1 cellular context compared by ENCODE assay signal in the genomic region with DNA sequence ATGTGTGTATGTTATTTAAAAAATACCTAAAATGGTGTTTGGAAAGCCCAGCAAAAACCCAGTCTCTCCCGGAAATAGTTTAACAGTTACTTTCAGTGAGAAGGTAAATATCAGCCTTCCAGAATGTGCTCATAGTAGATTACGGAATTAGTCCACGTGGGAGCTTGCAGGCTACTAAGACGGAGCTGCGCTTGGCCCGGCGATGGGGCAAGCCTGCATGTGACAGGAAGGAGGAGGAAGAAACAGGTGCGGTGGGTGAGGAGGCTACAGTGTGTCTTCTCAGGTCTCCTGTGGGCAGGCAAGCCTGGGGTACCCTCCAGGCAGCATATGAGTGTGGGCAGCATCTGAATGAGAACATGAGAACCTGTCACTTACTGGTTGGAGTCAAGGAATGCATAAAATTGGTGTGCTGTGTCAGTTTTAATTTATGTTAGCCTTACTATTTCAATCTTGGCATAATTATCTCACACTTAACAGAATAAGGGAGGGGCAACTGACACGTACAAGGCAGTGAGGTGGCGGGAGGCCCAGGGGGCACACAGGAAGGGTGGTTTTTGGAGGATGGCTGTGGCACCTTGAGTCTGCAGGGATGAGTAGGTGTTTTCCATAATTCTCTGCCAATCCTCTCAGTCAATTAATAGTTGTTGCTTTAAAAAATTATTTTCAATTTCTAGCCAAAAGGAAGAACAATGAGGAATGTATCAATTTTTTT.
TF ChIP-seq lines count a peak whose summit lies in the region.

No MANE protein-coding gene starts in this region.

TF ChIP-seq in IMR-90, 13 proteins besides CTCF, POLR2A, EP300 and RAD21 (continued from another document):
- TF ChIP-seq, protein P1, sequence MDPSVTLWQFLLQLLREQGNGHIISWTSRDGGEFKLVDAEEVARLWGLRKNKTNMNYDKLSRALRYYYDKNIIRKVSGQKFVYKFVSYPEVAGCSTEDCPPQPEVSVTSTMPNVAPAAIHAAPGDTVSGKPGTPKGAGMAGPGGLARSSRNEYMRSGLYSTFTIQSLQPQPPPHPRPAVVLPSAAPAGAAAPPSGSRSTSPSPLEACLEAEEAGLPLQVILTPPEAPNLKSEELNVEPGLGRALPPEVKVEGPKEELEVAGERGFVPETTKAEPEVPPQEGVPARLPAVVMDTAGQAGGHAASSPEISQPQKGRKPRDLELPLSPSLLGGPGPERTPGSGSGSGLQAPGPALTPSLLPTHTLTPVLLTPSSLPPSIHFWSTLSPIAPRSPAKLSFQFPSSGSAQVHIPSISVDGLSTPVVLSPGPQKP (IDR thresholded peaks at IDR 0.05; ENCODE audit: borderline replicate concordance, low read depth, low read length), result no peak
- TF ChIP-seq BHLHE40 (IDR thresholded peaks at IDR 0.05; ENCODE audit: low read depth, low read length) (no peak), NFE2L2 (IDR thresholded peaks at IDR 0.05; ENCODE audit: low read depth, low read length) (no peak), CHD1 (IDR thresholded peaks at IDR 0.05; ENCODE audit: low read depth, low read length) (no peak), FOS (IDR thresholded peaks at IDR 0.05; ENCODE audit: low read depth, low read length) (no peak)
